In genomic region chrX:138756234-138756633, GRCh38 we compare ENCODE assay signal across 11 cellular contexts. TPM values are rescaled to one million over a fixed set of nuclear protein-coding genes. Genes with fewer than 3 reads are reported as not detected.
A peak's percentile ranks its signal among the peaks of the same experiment; 100 is the strongest.
DNase-seq lines count a peak whose midpoint lies in the region; TF ChIP-seq lines count a peak whose summit lies in the region.
"Had no signal": no experiment of that assay in that cellular context is flagged by ENCODE, and none has a peak within 500 bp of the region (broad histone marks: within the 10 kb centered on the region; RNA-seq: fewer than 3 reads in every experiment).

No MANE protein-coding gene starts in this region.

- H3K36me3 ChIP-seq in testis (ENCODE audit: low read depth, missing control alignments), result no peaks in the 10 kb centered on the region

- intact Hi-C loops in testis (cut with DNase I; ENCODE audit: low total_unique reads), result no loop called here

- H3K27ac ChIP-seq in VCaP (no peak overlapping the region), testis (no peak overlapping the region)
- H3K27ac ChIP-seq: 22Rv1 had no signal

- WGBS in testis, 2 donors, result 7% methylated on average over 2 of the region's 2 CpGs; no CpG with 5 or more reads in 1 of the 2 donors

- peak; percentile 45 for TF ChIP-seq CTCF in VCaP (conservative IDR thresholded peaks at IDR 0.05)
- TF ChIP-seq CTCF in testis (IDR thresholded peaks at IDR 0.05), result no peak

- no peaks in the 10 kb centered on the region for H3K4me1 ChIP-seq in testis

- H3K27me3 ChIP-seq in testis, result no peaks in the 10 kb centered on the region

- no peak overlapping the region for H3K4me3 ChIP-seq in testis

- no peak for TF ChIP-seq POLR2A in testis (IDR thresholded peaks at IDR 0.05)

- DNase-seq in DMS 273 (lab: John Stamatoyannopoulos, UW; ENCODE audit: unreplicated experiment), result peak; percentile 49
- DNase-seq in DMS 273 treated with DMSO at 0.1 percent for 48 hours (lab: John Stamatoyannopoulos, UW), result no peak
- peak; percentile 88 for DNase-seq in iPS-NIHi7 (ENCODE audit: extremely low spot score)
- peak; percentile 56 for DNase-seq in testis
- DNase-seq in NCI-H2227 (lab: John Stamatoyannopoulos, UW; ENCODE audit: unreplicated experiment), result no peak
- no peak for DNase-seq in activated T-cell treated with anti-CD3 and anti-CD28 coated beads for 4 hours
- DNase-seq in SIG-M5 treated with dmso at 0.1 percent for 504 hours (lab: John Stamatoyannopoulos, UW; ENCODE audit: unreplicated experiment), result no peak
- DNase-seq: activated CD4-positive, alpha-beta T cell treated with anti-CD3 and anti-CD28 coated beads for 48 hours; NCI-H1694 treated with DMSO at 0.1 percent for 48 hours had no signal

- H3K9me3 ChIP-seq in testis, result no peaks in the 10 kb centered on the region

RNA-seq across cellular contexts. Expression of gene FGF13, which starts 44.7 kb away (rescaled TPM):
- 1 to 10 TPM; 3.7 to 6.3 TPM for total RNA-seq in testis
- polyA plus RNA-seq in testis (ENCODE audit: insufficient read depth, low read depth, low replicate concordance), result 6.5 TPM

Comparison
In these comparisons a context has a peak if more than half of its experiments do, and no peak if none do; other contexts are left out.
1. DNase-seq: peak in DMS 273 (single experiment), iPS-NIHi7 (single experiment) and testis (single experiment); none in DMS 273 treated with DMSO at 0.1 percent for 48 hours (single experiment), NCI-H2227 (single experiment), activated T-cell treated with anti-CD3 and anti-CD28 coated beads for 4 hours (single experiment) and SIG-M5 treated with dmso at 0.1 percent for 504 hours (single experiment).